1 cellular context compared by ENCODE assay signal in the genomic region with DNA sequence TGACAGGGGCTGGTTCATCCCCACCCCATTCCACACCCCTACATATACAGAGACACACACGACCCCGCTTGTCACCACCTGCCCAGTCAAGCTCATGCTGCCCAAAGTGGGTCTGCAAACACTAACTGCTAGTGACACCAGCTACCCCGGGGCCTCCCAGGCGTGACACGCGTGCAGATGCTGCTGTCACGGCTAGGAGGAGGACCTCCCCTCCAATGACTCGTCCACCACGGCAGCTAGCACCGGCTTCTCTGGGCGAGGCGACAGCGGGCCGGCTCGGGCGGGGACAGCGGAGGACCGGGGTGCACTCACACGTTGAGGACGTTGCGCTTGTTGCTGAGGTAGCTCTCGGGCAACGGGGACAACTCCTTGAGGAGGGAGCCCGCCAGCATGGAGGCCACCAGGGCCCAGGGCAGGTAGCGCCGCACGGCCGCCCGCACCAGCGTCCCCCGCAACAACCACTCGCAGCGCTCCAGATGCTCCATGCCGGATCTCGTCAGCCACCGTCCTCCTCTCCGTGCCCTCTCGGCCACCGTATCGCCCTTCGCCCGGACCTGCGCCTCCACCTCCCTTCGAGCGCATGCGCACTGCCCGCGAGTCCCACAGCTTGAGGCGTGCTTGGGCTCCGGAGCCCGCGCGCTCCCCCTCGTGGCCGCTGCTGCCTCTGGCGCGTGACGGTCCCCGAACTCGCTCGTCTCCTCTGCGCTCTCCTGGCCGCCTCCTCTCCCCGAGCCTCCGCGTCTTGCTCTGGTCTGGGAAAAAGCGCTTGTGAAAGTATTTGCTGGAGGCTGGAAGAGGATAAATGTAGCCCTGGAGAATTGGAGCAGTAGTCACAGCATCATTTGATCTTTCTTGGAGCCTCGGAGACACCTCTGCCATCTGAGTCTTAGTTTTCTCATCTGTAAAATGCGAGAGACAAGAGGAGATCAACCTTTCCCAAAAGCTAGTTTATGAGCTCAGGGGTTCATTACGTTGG.
A peak's percentile ranks its signal among the peaks of the same experiment; 100 is the strongest.
TF ChIP-seq lines count a peak whose summit lies in the region.

A gene with protein sequence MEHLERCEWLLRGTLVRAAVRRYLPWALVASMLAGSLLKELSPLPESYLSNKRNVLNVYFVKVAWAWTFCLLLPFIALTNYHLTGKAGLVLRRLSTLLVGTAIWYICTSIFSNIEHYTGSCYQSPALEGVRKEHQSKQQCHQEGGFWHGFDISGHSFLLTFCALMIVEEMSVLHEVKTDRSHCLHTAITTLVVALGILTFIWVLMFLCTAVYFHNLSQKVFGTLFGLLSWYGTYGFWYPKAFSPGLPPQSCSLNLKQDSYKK (minus strand): TSS at position 539 of the 976 bp plus-strand sequence. CDS start 54 bp downstream, at position 485.

TF ChIP-seq in HEK293, 187 proteins besides CTCF, POLR2A, EP300 and RAD21 (continued from another document):
- TF ChIP-seq ZBTB7A (tag by site-specific recombination; IDR thresholded peaks at IDR 0.05; ENCODE audit: low read depth) = peak; percentile 71
- TF ChIP-seq, protein P1, sequence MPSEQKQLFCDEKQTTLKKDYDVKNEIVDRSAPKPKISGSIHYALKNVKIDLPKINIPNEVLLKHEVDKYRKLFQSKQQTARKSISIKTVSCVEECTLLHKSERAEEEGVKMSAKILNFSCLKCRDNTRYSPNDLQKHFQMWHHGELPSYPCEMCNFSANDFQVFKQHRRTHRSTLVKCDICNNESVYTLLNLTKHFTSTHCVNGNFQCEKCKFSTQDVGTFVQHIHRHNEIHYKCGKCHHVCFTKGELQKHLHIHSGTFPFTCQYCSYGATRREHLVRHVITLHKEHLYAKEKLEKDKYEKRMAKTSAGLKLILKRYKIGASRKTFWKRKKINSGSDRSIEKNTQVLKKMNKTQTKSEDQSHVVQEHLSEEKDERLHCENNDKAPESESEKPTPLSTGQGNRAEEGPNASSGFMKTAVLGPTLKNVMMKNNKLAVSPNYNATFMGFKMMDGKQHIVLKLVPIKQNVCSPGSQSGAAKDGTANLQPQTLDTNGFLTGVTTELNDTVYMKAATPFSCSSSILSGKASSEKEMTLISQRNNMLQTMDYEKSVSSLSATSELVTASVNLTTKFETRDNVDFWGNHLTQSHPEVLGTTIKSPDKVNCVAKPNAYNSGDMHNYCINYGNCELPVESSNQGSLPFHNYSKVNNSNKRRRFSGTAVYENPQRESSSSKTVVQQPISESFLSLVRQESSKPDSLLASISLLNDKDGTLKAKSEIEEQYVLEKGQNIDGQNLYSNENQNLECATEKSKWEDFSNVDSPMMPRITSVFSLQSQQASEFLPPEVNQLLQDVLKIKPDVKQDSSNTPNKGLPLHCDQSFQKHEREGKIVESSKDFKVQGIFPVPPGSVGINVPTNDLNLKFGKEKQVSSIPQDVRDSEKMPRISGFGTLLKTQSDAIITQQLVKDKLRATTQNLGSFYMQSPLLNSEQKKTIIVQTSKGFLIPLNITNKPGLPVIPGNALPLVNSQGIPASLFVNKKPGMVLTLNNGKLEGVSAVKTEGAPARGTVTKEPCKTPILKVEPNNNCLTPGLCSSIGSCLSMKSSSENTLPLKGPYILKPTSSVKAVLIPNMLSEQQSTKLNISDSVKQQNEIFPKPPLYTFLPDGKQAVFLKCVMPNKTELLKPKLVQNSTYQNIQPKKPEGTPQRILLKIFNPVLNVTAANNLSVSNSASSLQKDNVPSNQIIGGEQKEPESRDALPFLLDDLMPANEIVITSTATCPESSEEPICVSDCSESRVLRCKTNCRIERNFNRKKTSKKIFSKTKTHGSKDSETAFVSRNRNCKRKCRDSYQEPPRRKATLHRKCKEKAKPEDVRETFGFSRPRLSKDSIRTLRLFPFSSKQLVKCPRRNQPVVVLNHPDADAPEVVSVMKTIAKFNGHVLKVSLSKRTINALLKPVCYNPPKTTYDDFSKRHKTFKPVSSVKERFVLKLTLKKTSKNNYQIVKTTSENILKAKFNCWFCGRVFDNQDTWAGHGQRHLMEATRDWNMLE (tag by site-specific recombination; conservative IDR thresholded peaks at IDR 0.05; ENCODE audit: low read depth) = no peak
- peak; percentile 75; the same call in 1 of the 2 replicates for TF ChIP-seq YY1 (tag by site-specific recombination; IDR thresholded peaks at IDR 0.05)
- TF ChIP-seq, protein P2, sequence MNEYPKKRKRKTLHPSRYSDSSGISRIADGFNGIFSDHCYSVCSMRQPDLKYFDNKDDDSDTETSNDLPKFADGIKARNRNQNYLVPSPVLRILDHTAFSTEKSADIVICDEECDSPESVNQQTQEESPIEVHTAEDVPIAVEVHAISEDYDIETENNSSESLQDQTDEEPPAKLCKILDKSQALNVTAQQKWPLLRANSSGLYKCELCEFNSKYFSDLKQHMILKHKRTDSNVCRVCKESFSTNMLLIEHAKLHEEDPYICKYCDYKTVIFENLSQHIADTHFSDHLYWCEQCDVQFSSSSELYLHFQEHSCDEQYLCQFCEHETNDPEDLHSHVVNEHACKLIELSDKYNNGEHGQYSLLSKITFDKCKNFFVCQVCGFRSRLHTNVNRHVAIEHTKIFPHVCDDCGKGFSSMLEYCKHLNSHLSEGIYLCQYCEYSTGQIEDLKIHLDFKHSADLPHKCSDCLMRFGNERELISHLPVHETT (tag by site-specific recombination; IDR thresholded peaks at IDR 0.05) = peak; percentile 30
- TF ChIP-seq ZNF529 (tag by site-specific recombination; IDR thresholded peaks at IDR 0.05; ENCODE audit: insufficient replicate concordance) = no peak
- no peak for TF ChIP-seq ZNF23 (tag by site-specific recombination; IDR thresholded peaks at IDR 0.05; ENCODE audit: borderline replicate concordance)
- TF ChIP-seq, protein P3, sequence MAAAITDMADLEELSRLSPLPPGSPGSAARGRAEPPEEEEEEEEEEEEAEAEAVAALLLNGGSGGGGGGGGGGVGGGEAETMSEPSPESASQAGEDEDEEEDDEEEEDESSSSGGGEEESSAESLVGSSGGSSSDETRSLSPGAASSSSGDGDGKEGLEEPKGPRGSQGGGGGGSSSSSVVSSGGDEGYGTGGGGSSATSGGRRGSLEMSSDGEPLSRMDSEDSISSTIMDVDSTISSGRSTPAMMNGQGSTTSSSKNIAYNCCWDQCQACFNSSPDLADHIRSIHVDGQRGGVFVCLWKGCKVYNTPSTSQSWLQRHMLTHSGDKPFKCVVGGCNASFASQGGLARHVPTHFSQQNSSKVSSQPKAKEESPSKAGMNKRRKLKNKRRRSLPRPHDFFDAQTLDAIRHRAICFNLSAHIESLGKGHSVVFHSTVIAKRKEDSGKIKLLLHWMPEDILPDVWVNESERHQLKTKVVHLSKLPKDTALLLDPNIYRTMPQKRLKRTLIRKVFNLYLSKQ (tag by site-specific recombination; IDR thresholded peaks at IDR 0.05; ENCODE audit: borderline replicate concordance) = no peak
- peak; percentile 62 for TF ChIP-seq ZNF341 (tag by site-specific recombination; IDR thresholded peaks at IDR 0.05; ENCODE audit: low read depth)
- peak; percentile 86 for TF ChIP-seq ZNF394 (tag by site-specific recombination; IDR thresholded peaks at IDR 0.05; ENCODE audit: borderline replicate concordance)
- peak; percentile 39; the same call in 1 of the 2 replicates for TF ChIP-seq KLF9 (tag by site-specific recombination; IDR thresholded peaks at IDR 0.05; ENCODE audit: low read depth)
- peak; percentile 42 for TF ChIP-seq SP2 (tag by site-specific recombination; IDR thresholded peaks at IDR 0.05)
- TF ChIP-seq, protein P4, sequence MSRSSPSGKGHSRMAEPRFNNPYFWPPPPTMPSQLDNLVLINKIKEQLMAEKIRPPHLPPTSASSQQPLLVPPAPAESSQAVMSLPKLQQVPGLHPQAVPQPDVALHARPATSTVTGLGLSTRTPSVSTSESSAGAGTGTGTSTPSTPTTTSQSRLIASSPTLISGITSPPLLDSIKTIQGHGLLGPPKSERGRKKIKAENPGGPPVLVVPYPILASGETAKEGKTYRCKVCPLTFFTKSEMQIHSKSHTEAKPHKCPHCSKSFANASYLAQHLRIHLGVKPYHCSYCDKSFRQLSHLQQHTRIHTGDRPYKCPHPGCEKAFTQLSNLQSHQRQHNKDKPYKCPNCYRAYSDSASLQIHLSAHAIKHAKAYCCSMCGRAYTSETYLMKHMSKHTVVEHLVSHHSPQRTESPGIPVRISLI (tag by site-specific recombination; IDR thresholded peaks at IDR 0.05) = no peak
TF ChIP-seq in HEK293: peak in this region for 58.
